Comparison of ENCODE assay signal across 8 cellular contexts in the genomic region with DNA sequence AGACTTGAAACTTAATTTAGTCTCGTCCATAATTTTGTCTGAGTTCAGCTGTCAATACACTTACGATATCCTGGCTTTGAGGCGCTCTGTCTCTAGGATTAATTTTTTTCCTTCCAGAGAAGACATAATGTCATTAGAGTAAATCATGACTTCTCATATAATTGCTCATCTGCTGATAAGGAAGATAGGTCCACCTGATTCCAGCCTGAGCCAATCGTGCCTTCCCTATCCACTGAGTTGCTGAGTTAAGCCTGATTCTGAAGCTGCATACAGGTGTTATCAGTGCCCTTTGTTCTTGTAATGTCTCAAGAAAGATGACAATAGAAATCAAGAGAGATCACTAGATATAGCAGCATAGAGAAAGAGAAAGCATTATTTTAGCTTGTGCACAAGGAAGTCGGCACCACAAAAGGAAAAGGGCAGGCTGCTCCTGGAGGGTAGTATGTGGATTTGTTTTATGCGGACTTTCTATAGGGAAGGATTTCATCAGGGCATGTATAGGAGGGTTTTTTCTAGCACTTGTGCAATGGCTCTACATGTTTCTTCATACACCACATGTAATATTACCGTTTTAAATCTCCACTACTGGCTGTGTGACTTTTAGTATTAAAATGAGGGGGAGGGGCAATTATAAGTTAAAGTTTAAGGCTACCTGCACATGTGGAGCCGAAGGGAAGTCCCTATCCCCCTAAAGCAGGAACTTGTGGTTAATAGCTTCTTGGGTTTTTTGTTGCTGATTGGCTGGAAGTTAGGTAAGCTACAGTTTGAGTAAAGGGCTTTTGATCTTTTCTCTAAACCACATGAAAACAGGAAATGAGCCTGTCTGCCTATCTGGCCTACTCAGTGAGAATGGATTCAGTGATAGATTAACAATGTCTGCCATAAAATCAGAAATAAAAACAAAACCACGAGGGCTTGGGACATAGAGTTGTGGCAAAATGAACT.
DNase-seq lines count a peak whose midpoint lies in the region; ATAC-seq and TF ChIP-seq lines count a peak whose summit lies in the region.

No MANE protein-coding gene starts in this region.

- CTCF ChIA-PET in activated CD8-positive, alpha-beta T cell treated with anti-CD3 and anti-CD28 coated beads for 36 hours (lab: Charles Lee) = interaction anchor here (1.0 kb wide), 1 partner anchor 77 kb away, joined by 5 read pairs; no protein-coding TSS in a partner anchor

- H3K9me3 Mint-ChIP-seq in activated CD8-positive, alpha-beta T cell treated with anti-CD3 and anti-CD28 coated beads for 36 hours = peaks cover 31% of the 10 kb centered on the region

- peak overlapping the region; percentile 98 for H3K27ac Mint-ChIP-seq in activated CD8-positive, alpha-beta T cell treated with anti-CD3 and anti-CD28 coated beads for 36 hours

- no peaks in the 10 kb centered on the region for H3K36me3 ChIP-seq in MG63

- intact Hi-C loops in activated CD8-positive, alpha-beta T cell treated with anti-CD3 and anti-CD28 coated beads for 36 hours (cut with micrococcal nuclease) = no loop called here

- no peaks in the 10 kb centered on the region for H3K27me3 Mint-ChIP-seq in activated CD8-positive, alpha-beta T cell treated with anti-CD3 and anti-CD28 coated beads for 36 hours

- H3K4me1 Mint-ChIP-seq in activated CD8-positive, alpha-beta T cell treated with anti-CD3 and anti-CD28 coated beads for 36 hours (ENCODE audit: low read depth) = peaks cover 19% of the 10 kb centered on the region

- POLR2A ChIA-PET in activated CD8-positive, alpha-beta T cell treated with anti-CD3 and anti-CD28 coated beads for 36 hours (lab: Charles Lee) = no interaction called here

- H3K4me3 Mint-ChIP-seq in activated CD8-positive, alpha-beta T cell treated with anti-CD3 and anti-CD28 coated beads for 36 hours = peak overlapping the region; percentile 64

- H3K36me3 Mint-ChIP-seq in activated CD8-positive, alpha-beta T cell treated with anti-CD3 and anti-CD28 coated beads for 36 hours (ENCODE audit: low read depth) = peaks cover 30% of the 10 kb centered on the region

- TF ChIP-seq CTCF in GM12864 (IDR thresholded peaks at IDR 0.05; ENCODE audit: low read depth, low read length, missing control alignments) = no peak
- no peak for TF ChIP-seq CTCF in activated CD8-positive, alpha-beta T cell treated with anti-CD3 and anti-CD28 coated beads for 36 hours (IDR thresholded peaks at IDR 0.05)

- DNase-seq in GM12864 (ENCODE audit: low read depth) = peak; percentile 25
- peak; percentile 96 for DNase-seq in Jurkat, Clone E6-1 (ENCODE audit: low read depth, low spot score)
- peak; percentile 37 for DNase-seq in activated CD8-positive, alpha-beta T cell treated with anti-CD3 and anti-CD28 coated beads for 36 hours
- DNase-seq in MG63 = no peak
- no peak for DNase-seq in SHP77 treated with DMSO at 0.1 percent for 48 hours (lab: John Stamatoyannopoulos, UW)
- DNase-seq in NCI-H1436 treated with DMSO at 0.1 percent for 48 hours (lab: John Stamatoyannopoulos, UW) = no peak

- H3K9me3 ChIP-seq in mononuclear cell (ENCODE audit: low read depth, low read length) (no peaks in the 10 kb centered on the region), MG63 (no peaks in the 10 kb centered on the region)

- H3K27me3 ChIP-seq in mononuclear cell (ENCODE audit: insufficient read depth, low read length) = no peaks in the 10 kb centered on the region
- no peaks in the 10 kb centered on the region for H3K27me3 ChIP-seq in MG63

- peaks cover 13% of the 10 kb centered on the region for H3K4me1 ChIP-seq in mononuclear cell (ENCODE audit: insufficient read depth, low read length)

- H3K4me3 ChIP-seq in GM12864 (ENCODE audit: low read depth, low read length) (no peak overlapping the region), mononuclear cell (ENCODE audit: low read length) (peak overlapping the region; percentile 1), MG63 (no peak overlapping the region)
- H3K4me3 ChIP-seq in Jurkat, Clone E6-1 (ENCODE audit: low read length) = no peak overlapping the region

- ATAC-seq in GM21619 (IDR thresholded peaks at IDR 0.05; ENCODE audit: unreplicated experiment) = peak; percentile 98
- ATAC-seq in activated CD8-positive, alpha-beta T cell treated with anti-CD3 and anti-CD28 coated beads for 36 hours = peak; percentile 93

Comparison
In these comparisons a context has a peak if more than half of its experiments do, and no peak if none do; other contexts are left out.
1. DNase-seq: peak in GM12864 (single experiment), Jurkat, Clone E6-1 (single experiment) and activated CD8-positive, alpha-beta T cell treated with anti-CD3 and anti-CD28 coated beads for 36 hours (single experiment); none in MG63 (single experiment), SHP77 treated with DMSO at 0.1 percent for 48 hours (single experiment) and NCI-H1436 treated with DMSO at 0.1 percent for 48 hours (single experiment).